1 cellular context compared by ENCODE assay signal in the genomic region with DNA sequence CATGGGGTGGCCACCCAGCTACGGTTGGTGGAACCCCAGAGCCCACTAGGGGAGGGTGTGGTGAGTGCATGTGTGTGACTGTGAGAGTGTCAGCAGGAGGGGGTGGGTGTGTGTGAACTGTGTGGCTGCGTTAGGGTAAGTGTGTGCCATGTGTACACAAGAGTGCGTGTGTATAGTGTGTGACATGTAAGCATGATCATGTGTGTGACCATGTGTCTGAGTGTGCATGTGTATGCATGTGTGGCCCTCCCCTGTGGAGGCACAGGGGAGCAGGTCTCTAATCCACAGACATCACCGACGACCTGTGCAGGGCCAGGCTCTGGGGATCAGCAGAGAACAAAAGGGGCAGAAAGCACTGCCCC.
TF ChIP-seq lines count a peak whose summit lies in the region.

No MANE protein-coding gene starts in this region.

TF ChIP-seq in WTC11, 78 proteins besides CTCF, POLR2A, EP300 and RAD21 (continued from another document):
- TF ChIP-seq, protein P1, sequence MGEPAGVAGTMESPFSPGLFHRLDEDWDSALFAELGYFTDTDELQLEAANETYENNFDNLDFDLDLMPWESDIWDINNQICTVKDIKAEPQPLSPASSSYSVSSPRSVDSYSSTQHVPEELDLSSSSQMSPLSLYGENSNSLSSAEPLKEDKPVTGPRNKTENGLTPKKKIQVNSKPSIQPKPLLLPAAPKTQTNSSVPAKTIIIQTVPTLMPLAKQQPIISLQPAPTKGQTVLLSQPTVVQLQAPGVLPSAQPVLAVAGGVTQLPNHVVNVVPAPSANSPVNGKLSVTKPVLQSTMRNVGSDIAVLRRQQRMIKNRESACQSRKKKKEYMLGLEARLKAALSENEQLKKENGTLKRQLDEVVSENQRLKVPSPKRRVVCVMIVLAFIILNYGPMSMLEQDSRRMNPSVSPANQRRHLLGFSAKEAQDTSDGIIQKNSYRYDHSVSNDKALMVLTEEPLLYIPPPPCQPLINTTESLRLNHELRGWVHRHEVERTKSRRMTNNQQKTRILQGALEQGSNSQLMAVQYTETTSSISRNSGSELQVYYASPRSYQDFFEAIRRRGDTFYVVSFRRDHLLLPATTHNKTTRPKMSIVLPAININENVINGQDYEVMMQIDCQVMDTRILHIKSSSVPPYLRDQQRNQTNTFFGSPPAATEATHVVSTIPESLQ (CRISPR knock-in tag; IDR thresholded peaks at IDR 0.05), result no peak
